Comparison of ENCODE assay signal across 8 cellular contexts in genomic region chr4:110460074-110460761, GRCh38. TPM values are rescaled to one million over a fixed set of nuclear protein-coding genes. Genes with fewer than 3 reads are reported as not detected.
"Had no signal": no experiment of that assay in that cellular context is flagged by ENCODE, and none has a peak within 500 bp of the region (broad histone marks: within the 10 kb centered on the region; RNA-seq: fewer than 3 reads in every experiment).

No MANE protein-coding gene starts in this region.

- H3K4me1 Mint-ChIP-seq: GM23338, IgD-negative memory B cell had no signal

- H3K4me3 Mint-ChIP-seq: GM23338, HFFc6, IgD-negative memory B cell had no signal

- H3K4me3 ChIP-seq: GM23338, HAP-1 had no signal

- H3K36me3 ChIP-seq: HAP-1 had no signal

- H3K36me3 Mint-ChIP-seq: IgD-negative memory B cell had no signal

- H3K27ac ChIP-seq: HL-60 had no signal

- H3K4me1 ChIP-seq: HAP-1 had no signal

- DNase-seq: H7, HFFc6 had no signal

- H3K9me3 Mint-ChIP-seq: GM23338, HFFc6 had no signal

- H3K9me3 ChIP-seq: HAP-1 had no signal

- H3K27ac Mint-ChIP-seq: GM23338, HFFc6, IgD-negative memory B cell had no signal

RNA-seq across cellular contexts. Expression of gene ENPEP, which starts 15.7 kb away (rescaled TPM):
- total RNA-seq: HepG2, HT1080 had no signal
